1 cellular context compared by ENCODE assay signal in genomic region chr12:1500095-1500801, GRCh38.
TF ChIP-seq lines count a peak whose summit lies in the region.

No MANE protein-coding gene starts in this region.

TF ChIP-seq in GM23338, 12 proteins besides CTCF, POLR2A, EP300 and RAD21 (continued from another document):
- TF ChIP-seq REST (IDR thresholded peaks at IDR 0.05; ENCODE audit: unreplicated experiment): no peak
- TF ChIP-seq NANOG (IDR thresholded peaks at IDR 0.05; ENCODE audit: borderline replicate concordance): no peak
- TF ChIP-seq CREB1 (CRISPR knock-in tag; IDR thresholded peaks at IDR 0.05; ENCODE audit: low read depth): no peak
